8 cellular contexts compared by ENCODE assay signal in the genomic region with DNA sequence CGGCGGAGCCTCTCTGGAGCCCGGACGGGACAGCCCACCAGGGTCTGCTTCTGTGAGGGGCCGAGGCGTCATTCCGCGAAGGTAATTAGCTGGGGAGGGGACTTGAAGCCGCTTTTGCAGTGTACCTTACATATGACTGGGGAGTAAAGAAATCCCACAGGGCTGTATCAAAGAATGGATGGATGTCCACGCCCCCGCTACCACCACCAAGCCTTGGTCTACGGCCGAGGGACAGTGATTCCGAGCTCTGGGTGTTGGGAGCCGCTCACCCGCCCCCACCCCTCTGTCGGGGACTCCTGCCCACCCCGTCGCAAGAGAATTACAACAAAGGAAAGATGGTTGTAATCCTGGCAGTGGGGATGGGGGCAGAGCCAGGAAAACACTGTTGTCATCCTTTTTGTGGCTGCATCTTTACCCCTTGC. TPM values are rescaled to one million over a fixed set of nuclear protein-coding genes. Genes with fewer than 3 reads are reported as not detected.
DNase-seq lines count a peak whose midpoint lies in the region; ATAC-seq and TF ChIP-seq lines count a peak whose summit lies in the region.

No MANE protein-coding gene starts in this region.

- peak overlapping the region; percentile 97 for H3K18ac ChIP-seq in IMR-90 (ENCODE audit: low read depth, low read length)

- WGBS in IMR-90 (ENCODE audit: extremely low coverage in 2 of 2, insufficient read length in 1 of 2), 2 experiments, result 0% methylated on average over 1 of the region's 19 CpGs; no CpG with 5 or more reads in 1 of the 2 experiments

- H4K20me1 ChIP-seq in IMR-90 (ENCODE audit: insufficient read depth, low read length), result peaks cover 13% of the 10 kb centered on the region

- H3K36me3 Mint-ChIP-seq in activated naive CD8-positive, alpha-beta T cell treated with anti-CD3 and anti-CD28 coated beads for 36 hours, result peaks cover 10% of the 10 kb centered on the region

- no peak for TF ChIP-seq POLR2A in IMR-90 (IDR thresholded peaks at IDR 0.05; ENCODE audit: low read depth, low read length)

- 0 out of 2 replicates have a peak, but pooled peaks cover 1% of the 10 kb centered on the region for H3K36me3 ChIP-seq in IMR-90 (ENCODE audit: control insufficient read depth, insufficient read depth, low read length)

- BruUV-seq in IMR-90 (replicated peaks; lab: Mats Ljungman, UMichigan), result no TSS peak

- no peaks in the 10 kb centered on the region for H3K27me3 Mint-ChIP-seq in activated naive CD8-positive, alpha-beta T cell treated with anti-CD3 and anti-CD28 coated beads for 36 hours

- H4K8ac ChIP-seq in IMR-90 (ENCODE audit: low read depth in 2 of 2, low read length in 2 of 2), result peak overlapping the region; percentile 87 to 96

- peak overlapping the region; percentile 98 for H3K4me2 ChIP-seq in IMR-90 (ENCODE audit: low read depth, low read length)

- H3K4ac ChIP-seq in IMR-90 (ENCODE audit: low read depth, low read length), result peak overlapping the region; percentile 79

- H3K4me3 ChIP-seq in IMR-90 (ENCODE audit: insufficient read depth, low read depth, low read length) (peak overlapping the region; percentile 99), retinal pigment epithelial cell (ENCODE audit: low read length) (peak overlapping the region; percentile 83)

- DNase-seq in EH (ENCODE audit: low read depth), result peak; percentile 34
- DNase-seq in IMR-90, result peak; percentile 8
- no peak for DNase-seq in activated naive CD8-positive, alpha-beta T cell treated with anti-CD3 and anti-CD28 coated beads for 36 hours
- peak; percentile 32 for DNase-seq in left ventricle myocardium superior
- DNase-seq in retinal pigment epithelial cell (ENCODE audit: low read depth), result no peak
- no peak for DNase-seq in amniotic stem cell (lab: John Stamatoyannopoulos, UW)
- DNase-seq in inferior parietal cortex (ENCODE audit: extremely low spot score), result no peak

- intact Hi-C loops in IMR-90 (cut with micrococcal nuclease) (loop anchor here (2.0 to 10.0 kb wide), 2 partner anchors 67 to 729 kb away; a partner anchor contains a TSS), left ventricle myocardium superior (cut with micrococcal nuclease) (loop anchor here (10.0 kb wide), 1 partner anchor 149 kb away; a partner anchor contains a TSS)

- H3K27me3 ChIP-seq in IMR-90 (ENCODE audit: control insufficient read depth, insufficient read depth, low read length), result no peaks in the 10 kb centered on the region

- H2AK5ac ChIP-seq in IMR-90 (ENCODE audit: low read depth, low read length), result 0 out of 2 replicates have a peak overlapping the region, but pooled peaks have one; percentile 4

- H4K5ac ChIP-seq in IMR-90 (ENCODE audit: low read depth, low read length), result peak overlapping the region; percentile 97

- H3K9ac ChIP-seq in IMR-90 (ENCODE audit: low read depth, low read length), result peak overlapping the region; percentile 85

- in situ Hi-C loops in IMR-90 (cut with MboI; ENCODE audit: low sequenced_read_pairs), result no loop called here

- H2AK9ac ChIP-seq in IMR-90 (replicated peaks; ENCODE audit: low read depth, low read length, poor library complexity), result peak overlapping the region; percentile 86

- peak overlapping the region; percentile 62; the same call in 1 of the 2 replicates for H3K14ac ChIP-seq in IMR-90 (replicated peaks; ENCODE audit: low read depth, low read length)

- H2BK120ac ChIP-seq in IMR-90 (ENCODE audit: low read depth, low read length), result peak overlapping the region; percentile 29; the same call in 1 of the 2 replicates

- no peak for TF ChIP-seq CTCF in IMR-90 (conservative IDR thresholded peaks at IDR 0.05; ENCODE audit: low read depth, low read length)
- TF ChIP-seq CTCF in retinal pigment epithelial cell (conservative IDR thresholded peaks at IDR 0.05; ENCODE audit: low read depth, low read length), result no peak

- H3K9me3 ChIP-seq in IMR-90 (ENCODE audit: control insufficient read depth, insufficient read depth, low read length), result no peaks in the 10 kb centered on the region

- peak overlapping the region; percentile 88 for H2BK5ac ChIP-seq in IMR-90 (ENCODE audit: low read depth, low read length, poor library complexity, severe bottlenecking)

- H3K4me3 Mint-ChIP-seq in activated naive CD8-positive, alpha-beta T cell treated with anti-CD3 and anti-CD28 coated beads for 36 hours, result peak overlapping the region; percentile 88

- no peak for TF ChIP-seq RAD21 in IMR-90 (IDR thresholded peaks at IDR 0.05; ENCODE audit: low read length)

- peaks cover 3% of the 10 kb centered on the region for H3K9me3 Mint-ChIP-seq in activated naive CD8-positive, alpha-beta T cell treated with anti-CD3 and anti-CD28 coated beads for 36 hours

- peak overlapping the region; percentile 95; the same call in 1 of the 2 replicates for H3K56ac ChIP-seq in IMR-90 (ENCODE audit: extremely low read depth, insufficient read depth, low read length)

- ATAC-seq in GM21390 (IDR thresholded peaks at IDR 0.05; ENCODE audit: unreplicated experiment), result peak; percentile 4
- ATAC-seq in IMR-90 (ENCODE audit: low read depth), result peak; percentile 13
- ATAC-seq in left ventricle myocardium superior, result peak; percentile 17

- H4K91ac ChIP-seq in IMR-90 (ENCODE audit: insufficient read depth, low read depth, low read length), result peak overlapping the region; percentile 90; the same call in 1 of the 2 replicates

- H2BK20ac ChIP-seq in IMR-90 (ENCODE audit: low read depth, low read length), result no peak overlapping the region

- peaks cover 3% of the 10 kb centered on the region for H3K9me1 ChIP-seq in IMR-90 (ENCODE audit: insufficient read depth, low read length)

- CTCF ChIA-PET in IMR-90 (lab: Yijun Ruan, JAX), result interaction anchor here (1.1 to 1.2 kb wide), 2 partner anchors 8 to 22 kb away, joined by 3 read pairs; no protein-coding TSS in a partner anchor

- H3K27ac Mint-ChIP-seq in activated naive CD8-positive, alpha-beta T cell treated with anti-CD3 and anti-CD28 coated beads for 36 hours, result peak overlapping the region; percentile 89

- peaks cover 49% of the 10 kb centered on the region for H3K4me1 Mint-ChIP-seq in activated naive CD8-positive, alpha-beta T cell treated with anti-CD3 and anti-CD28 coated beads for 36 hours

- dilution Hi-C loops in IMR-90 (cut with HindIII; ENCODE audit: low sequenced_read_pairs, unreplicated experiment), result no loop called here

- POLR2A ChIA-PET in IMR-90 (lab: Charles Lee; ENCODE audit: unreplicated experiment), result interaction anchor here (1.3 kb wide), 1 partner anchor 9 kb away, joined by 5 read pairs; no protein-coding TSS in a partner anchor

- H3K23ac ChIP-seq in IMR-90 (ENCODE audit: low read depth, low read length), result peak overlapping the region; percentile 78; the same call in 1 of the 2 replicates

- peak overlapping the region; percentile 93 for H3K27ac ChIP-seq in IMR-90 (ENCODE audit: insufficient read depth, low read length)

- peak overlapping the region; percentile 55; the same call in 1 of the 3 replicates for H2BK15ac ChIP-seq in IMR-90 (ENCODE audit: low read depth, low read length)

- H2AFZ ChIP-seq in IMR-90 (replicated peaks; ENCODE audit: low read length, poor library complexity), result peak overlapping the region; percentile 97

- peaks cover 6% of the 10 kb centered on the region for H3K4me1 ChIP-seq in IMR-90 (ENCODE audit: control insufficient read depth, insufficient read depth, low read length)

- peaks cover 11 to 28% of the 10 kb centered on the region in 2 experiments for H3K79me1 ChIP-seq in IMR-90 (ENCODE audit: low read depth in 1 of 2, low read length in 2 of 2)

TF ChIP-seq in IMR-90, 13 proteins besides CTCF, POLR2A, EP300 and RAD21:
- no peak for TF ChIP-seq MAFK (IDR thresholded peaks at IDR 0.05; ENCODE audit: low read depth, low read length)
- TF ChIP-seq, protein P1, sequence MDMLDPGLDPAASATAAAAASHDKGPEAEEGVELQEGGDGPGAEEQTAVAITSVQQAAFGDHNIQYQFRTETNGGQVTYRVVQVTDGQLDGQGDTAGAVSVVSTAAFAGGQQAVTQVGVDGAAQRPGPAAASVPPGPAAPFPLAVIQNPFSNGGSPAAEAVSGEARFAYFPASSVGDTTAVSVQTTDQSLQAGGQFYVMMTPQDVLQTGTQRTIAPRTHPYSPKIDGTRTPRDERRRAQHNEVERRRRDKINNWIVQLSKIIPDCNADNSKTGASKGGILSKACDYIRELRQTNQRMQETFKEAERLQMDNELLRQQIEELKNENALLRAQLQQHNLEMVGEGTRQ (IDR thresholded peaks at IDR 0.05; ENCODE audit: low read depth, low read length), result no peak
- TF ChIP-seq MXI1 (IDR thresholded peaks at IDR 0.05; ENCODE audit: borderline replicate concordance, low read depth, low read length), result no peak
- no peak for TF ChIP-seq SMC3 (IDR thresholded peaks at IDR 0.05; ENCODE audit: low read depth, low read length)
- TF ChIP-seq BHLHE40 (IDR thresholded peaks at IDR 0.05; ENCODE audit: low read depth, low read length), result no peak
- TF ChIP-seq NFE2L2 (IDR thresholded peaks at IDR 0.05; ENCODE audit: low read depth, low read length), result no peak
- TF ChIP-seq RCOR1 (IDR thresholded peaks at IDR 0.05; ENCODE audit: insufficient replicate concordance, low read length), result no peak
- TF ChIP-seq, protein P2, sequence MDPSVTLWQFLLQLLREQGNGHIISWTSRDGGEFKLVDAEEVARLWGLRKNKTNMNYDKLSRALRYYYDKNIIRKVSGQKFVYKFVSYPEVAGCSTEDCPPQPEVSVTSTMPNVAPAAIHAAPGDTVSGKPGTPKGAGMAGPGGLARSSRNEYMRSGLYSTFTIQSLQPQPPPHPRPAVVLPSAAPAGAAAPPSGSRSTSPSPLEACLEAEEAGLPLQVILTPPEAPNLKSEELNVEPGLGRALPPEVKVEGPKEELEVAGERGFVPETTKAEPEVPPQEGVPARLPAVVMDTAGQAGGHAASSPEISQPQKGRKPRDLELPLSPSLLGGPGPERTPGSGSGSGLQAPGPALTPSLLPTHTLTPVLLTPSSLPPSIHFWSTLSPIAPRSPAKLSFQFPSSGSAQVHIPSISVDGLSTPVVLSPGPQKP (IDR thresholded peaks at IDR 0.05; ENCODE audit: borderline replicate concordance, low read depth, low read length), result no peak
- TF ChIP-seq RFX5 (IDR thresholded peaks at IDR 0.05; ENCODE audit: low read depth, low read length), result no peak
- TF ChIP-seq CHD1 (IDR thresholded peaks at IDR 0.05; ENCODE audit: low read depth, low read length), result no peak
- no peak for TF ChIP-seq MAZ (IDR thresholded peaks at IDR 0.05; ENCODE audit: borderline replicate concordance, low read depth, low read length)
- no peak for TF ChIP-seq CEBPB (IDR thresholded peaks at IDR 0.05; ENCODE audit: low read depth, low read length)
- no peak for TF ChIP-seq FOS (IDR thresholded peaks at IDR 0.05; ENCODE audit: low read depth, low read length)

RNA-seq across cellular contexts. Expression of a gene that starts 0.8 kb away (rescaled TPM):
- total RNA-seq in IMR-90 (2012; rRNA removed) (9.3 and 15.3 TPM in 2 replicates), left ventricle myocardium superior (14.4 TPM)
- 2.2 and 3.1 TPM in 2 replicates for polyA plus RNA-seq in IMR-90 (2012; rRNA removed)
- 0.45 and 0.46 TPM in 2 replicates for polyA plus RNA-seq in IMR-90 (2012; cell fraction: cytosol; rRNA removed)
- polyA plus RNA-seq in IMR-90 (2012; cell fraction: nucleus; rRNA removed; ENCODE audit: low replicate concordance), result 0.45 and 5.0 TPM in 2 replicates
- 1 to 10 TPM; 3.7 to 4.1 TPM for total RNA-seq in activated naive CD8-positive, alpha-beta T cell treated with anti-CD3 and anti-CD28 coated beads for 36 hours

Comparison
In these comparisons a context has a peak if more than half of its experiments do, and no peak if none do; other contexts are left out.
1. DNase-seq: peak in EH (single experiment), IMR-90 (single experiment) and left ventricle myocardium superior (single experiment); none in activated naive CD8-positive, alpha-beta T cell treated with anti-CD3 and anti-CD28 coated beads for 36 hours (single experiment), retinal pigment epithelial cell (single experiment), amniotic stem cell (single experiment) and inferior parietal cortex (single experiment).
2. Peak in every context shown above with its lines, with median percentiles within 50 percentile points of each other: ATAC-seq.